12 cellular contexts compared by ENCODE assay signal in the genomic region with DNA sequence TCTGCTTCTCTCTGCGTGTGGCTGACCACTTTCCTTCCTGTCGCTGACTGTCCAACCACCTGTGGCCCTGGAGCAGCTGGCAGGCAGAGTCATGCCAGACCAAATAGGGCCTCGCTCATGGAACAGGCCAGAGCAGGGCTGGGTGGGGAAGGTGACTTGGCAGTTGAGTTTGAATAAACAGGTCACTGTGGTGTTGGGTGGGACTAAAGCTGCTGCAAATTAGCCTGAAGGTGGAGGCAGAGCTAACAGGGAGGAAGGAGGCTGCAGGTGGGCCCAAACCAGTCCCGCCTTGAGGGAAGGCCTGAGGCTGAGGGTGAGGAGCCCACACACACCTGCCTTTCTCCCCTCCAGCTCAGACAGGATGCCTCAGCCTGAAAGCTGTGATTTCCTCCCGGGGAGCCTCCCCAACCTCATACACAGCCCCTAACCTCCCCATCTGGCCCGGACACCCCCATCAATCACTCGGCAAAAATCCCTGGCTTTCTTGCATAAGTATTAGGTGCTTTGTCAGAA.
DNase-seq lines count a peak whose midpoint lies in the region; ATAC-seq, FAIRE-seq and TF ChIP-seq lines count a peak whose summit lies in the region.
"Had no signal": no experiment of that assay in that cellular context is flagged by ENCODE, and none has a peak within 500 bp of the region (broad histone marks: within the 10 kb centered on the region; RNA-seq: fewer than 3 reads in every experiment).

No MANE protein-coding gene starts in this region.

- H3K27ac Mint-ChIP-seq in T-helper 17 cell = no peak overlapping the region

- H3K27me3 ChIP-seq in small intestine (ENCODE audit: control insufficient read depth in 2 of 2, insufficient read depth in 2 of 2, low read length in 2 of 2) (no peaks in the 10 kb centered on the region), osteoblast (ENCODE audit: insufficient read depth, low read length) (peaks cover 10% of the 10 kb centered on the region)

- H4K20me1 ChIP-seq in osteoblast (ENCODE audit: insufficient read depth, low read length) = no peaks in the 10 kb centered on the region

- H2AFZ ChIP-seq in osteoblast (ENCODE audit: low read length) = no peak overlapping the region

- no peak for ATAC-seq in T-helper 17 cell

- no peak for TF ChIP-seq CTCF in osteoblast (IDR thresholded peaks at IDR 0.05; ENCODE audit: extremely low read depth, low read depth, low read length)

- no peaks in the 10 kb centered on the region for H3K36me3 Mint-ChIP-seq in T-helper 17 cell (ENCODE audit: low read depth)

- H3K4me2 ChIP-seq in osteoblast (ENCODE audit: insufficient read depth, low read length) = no peak overlapping the region

- no peaks in the 10 kb centered on the region for H3K79me2 ChIP-seq in osteoblast (ENCODE audit: insufficient read depth, low read length)

- H3K4me3 Mint-ChIP-seq in T-helper 17 cell = no peak overlapping the region
- H3K4me3 Mint-ChIP-seq: neural crest cell had no signal

- H3K9me3 ChIP-seq in small intestine (ENCODE audit: control insufficient read depth, low read depth) (no peaks in the 10 kb centered on the region), T-helper 17 cell (ENCODE audit: control insufficient read depth, low read length, poor library complexity, severe bottlenecking) (no peaks in the 10 kb centered on the region), osteoblast (ENCODE audit: low read depth, low read length) (no peaks in the 10 kb centered on the region)

- peak overlapping the region; percentile 32 for H3K27ac ChIP-seq in epithelial cell of prostate
- no peak overlapping the region for H3K27ac ChIP-seq in small intestine (ENCODE audit: low read depth in 1 of 2, low read length in 1 of 2)
- no peak overlapping the region for H3K27ac ChIP-seq in osteoblast (ENCODE audit: low read depth, low read length)
- H3K27ac ChIP-seq: RWPE1 had no signal

- no peaks in the 10 kb centered on the region for H3K4me1 ChIP-seq in small intestine (ENCODE audit: control insufficient read depth in 2 of 2, insufficient read depth in 1 of 2, low read depth in 1 of 2, low read length in 1 of 2)
- no peaks in the 10 kb centered on the region for H3K4me1 ChIP-seq in osteoblast (ENCODE audit: insufficient read depth, low read length)

- FAIRE-seq in small intestine (lab: Jason Lieb, UNC) = no peak

- 45 to 56% (median 56%) methylated on average over 7 of the region's 7 CpGs for WGBS in small intestine, 3 donors

- H3K4me3 ChIP-seq in small intestine (ENCODE audit: low read depth in 1 of 2, low read length in 2 of 2) = no peak overlapping the region
- H3K4me3 ChIP-seq in osteoblast (ENCODE audit: insufficient read depth, low read length) = no peak overlapping the region

- H3K27me3 Mint-ChIP-seq in T-helper 17 cell = peaks cover 4% of the 10 kb centered on the region

- peaks cover 12% of the 10 kb centered on the region for H3K4me1 Mint-ChIP-seq in T-helper 17 cell

- peak; percentile 18 for DNase-seq in NOMO-1 treated with DMSO at 0.1 percent for 48 hours (lab: John Stamatoyannopoulos, UW; ENCODE audit: unreplicated experiment)
- no peak for DNase-seq in NOMO-1 (lab: John Stamatoyannopoulos, UW; ENCODE audit: unreplicated experiment in 2 of 2)
- DNase-seq in NCI-H748 treated with DMSO at 0.1 percent for 48 hours (lab: John Stamatoyannopoulos, UW) = peak; percentile 45
- peak; percentile 6 for DNase-seq in epithelial cell of prostate (ENCODE audit: low read depth, low spot score)
- peak; percentile 25 for DNase-seq in small intestine
- no peak for DNase-seq in NCI-H128 (lab: John Stamatoyannopoulos, UW; ENCODE audit: unreplicated experiment)
- DNase-seq in T-helper 17 cell = no peak
- DNase-seq in osteoblast (ENCODE audit: insufficient read length, low spot score, missing footprints) = no peak
- DNase-seq: activated CD4-positive, alpha-beta T cell treated with anti-CD3 and anti-CD28 coated beads for 48 hours; stimulated activated CD4-positive, alpha-beta T cell treated with anti-CD3 and anti-CD28 coated beads, Interleukin-1b, Interleukin-23, amount 100 ng/mL, for 48 hours had no signal

- H3K36me3 ChIP-seq in small intestine (ENCODE audit: control insufficient read depth in 2 of 2, insufficient read depth in 2 of 2, low read length in 2 of 2) (no peaks in the 10 kb centered on the region), osteoblast (ENCODE audit: insufficient read depth, low read length) (no peaks in the 10 kb centered on the region)

Comparison
In these comparisons a context has a peak if more than half of its experiments do, and no peak if none do; other contexts are left out.
1. DNase-seq: peak in NOMO-1 treated with DMSO at 0.1 percent for 48 hours (single experiment), NCI-H748 treated with DMSO at 0.1 percent for 48 hours (single experiment), epithelial cell of prostate (single experiment) and small intestine (single experiment); none in NOMO-1 (0 of 2), NCI-H128 (single experiment), T-helper 17 cell (0 of 3) and osteoblast (single experiment).